ENCODE assay signal across 22 cellular contexts in genomic region chr3:196225086-196225485, GRCh38. TPM values are rescaled to one million over a fixed set of nuclear protein-coding genes. Genes with fewer than 3 reads are reported as not detected.
"Had no signal": no experiment of that assay in that cellular context is flagged by ENCODE, and none has a peak within 500 bp of the region (broad histone marks: within the 10 kb centered on the region; RNA-seq: fewer than 3 reads in every experiment).

No MANE protein-coding gene starts in this region.

- H3K4me3 ChIP-seq: SJSA1, SK-N-MC had no signal

- H3K27me3 ChIP-seq: SJSA1 had no signal

- H3K36me3 ChIP-seq: SJSA1 had no signal

- H3K27ac ChIP-seq: HL-60, SJSA1, SK-N-MC had no signal

- H3K9me3 ChIP-seq: SJSA1 had no signal

- DNase-seq: Karpas-422, KG1, MM.1S, NCI-H1092 treated with DMSO at 0.1 percent for 48 hours, NCI-H1436, NCI-H187, NCI-H2029, NCI-H2081 treated with DMSO at 0.1 percent for 48 hours, NCI-H2171, NCI-H226, NCI-H446, NCI-H524 treated with DMSO at 0.1 percent for 48 hours, NCI-H69, NCI-H774, Right ventricle myocardium superior, RPMI8226, SIG-M5 had no signal

- H3K4me1 ChIP-seq: SJSA1 had no signal

- FAIRE-seq: HTR-8/SVneo, RCC 7860 had no signal

RNA-seq across cellular contexts. Expression of gene SLC51A, which starts 8.8 kb away (rescaled TPM):
- total RNA-seq: Right ventricle myocardium superior, SJSA1 had no signal

RNA-seq across cellular contexts. Expression of gene ZDHHC19, which starts 13.9 kb away (rescaled TPM):
- total RNA-seq: Right ventricle myocardium superior, SJSA1 had no signal
